ENCODE assay signal across 12 cellular contexts in the genomic region with DNA sequence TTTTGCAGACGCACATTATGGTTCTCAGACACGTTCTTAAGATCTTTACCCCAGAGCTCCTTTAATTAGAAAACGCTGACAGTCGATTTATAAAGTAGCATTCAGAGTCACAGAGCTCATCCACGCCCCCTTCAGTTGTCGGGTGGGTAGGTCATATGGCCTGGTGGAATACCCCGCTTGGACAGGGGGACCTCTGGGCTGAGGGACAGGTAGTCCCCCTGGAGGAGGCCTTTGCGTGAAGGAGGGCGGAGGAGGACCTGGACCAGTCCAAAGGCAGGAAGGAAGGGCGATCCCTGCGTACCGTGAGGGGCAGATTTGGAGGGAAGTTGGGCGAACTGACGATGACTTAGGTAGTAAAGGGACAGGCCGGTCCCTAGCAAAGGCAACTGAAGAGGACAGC. TPM values are rescaled to one million over a fixed set of nuclear protein-coding genes. Genes with fewer than 3 reads are reported as not detected.
DNase-seq lines count a peak whose midpoint lies in the region; ATAC-seq and TF ChIP-seq lines count a peak whose summit lies in the region.
"Had no signal": no experiment of that assay in that cellular context is flagged by ENCODE, and none has a peak within 500 bp of the region (broad histone marks: within the 10 kb centered on the region; RNA-seq: fewer than 3 reads in every experiment).

No MANE protein-coding gene starts in this region.

- no peak overlapping the region for H3K4me3 ChIP-seq in CD4-positive, CD25-positive, alpha-beta regulatory T cell (ENCODE audit: low read depth, low read length)
- H3K4me3 ChIP-seq in naive thymus-derived CD4-positive, alpha-beta T cell (ENCODE audit: low read length): no peak overlapping the region

- H3K27ac ChIP-seq in CD4-positive, CD25-positive, alpha-beta regulatory T cell (ENCODE audit: insufficient read depth, low read length, poor library complexity, severe bottlenecking): no peak overlapping the region
- H3K27ac ChIP-seq in RWPE1 (peak overlapping the region; percentile 92), epithelial cell of prostate (peak overlapping the region; percentile 62)
- no peak overlapping the region for H3K27ac ChIP-seq in naive thymus-derived CD4-positive, alpha-beta T cell (ENCODE audit: low read depth, low read length)

- H3K4me3 Mint-ChIP-seq in CD4-positive, CD25-positive, alpha-beta regulatory T cell: peak overlapping the region in 1 of 4 donors; percentile 75
- H3K4me3 Mint-ChIP-seq in naive thymus-derived CD4-positive, alpha-beta T cell: peak overlapping the region in 3 of 10 donors; percentile 26 to 69 (median 27)
- H3K4me3 Mint-ChIP-seq: activated CD4-positive, alpha-beta T cell treated with anti-CD3 and anti-CD28 coated beads, Interleukin-2, amount 10 ng/mL, durations not matched to agents 24 days and 14 days had no signal

- intact Hi-C loops in naive thymus-derived CD4-positive, alpha-beta T cell (cut with micrococcal nuclease): loop anchor here in 1 of 2 donors (1.0 kb wide), 1 partner anchor 21 kb away; no protein-coding TSS in a partner anchor

- TF ChIP-seq CTCF in RWPE1 (conservative IDR thresholded peaks at IDR 0.05; ENCODE audit: low read depth): no peak

- peaks cover 5% of the 10 kb centered on the region for H3K27me3 Mint-ChIP-seq in CD4-positive, CD25-positive, alpha-beta regulatory T cell
- H3K27me3 Mint-ChIP-seq in naive thymus-derived CD4-positive, alpha-beta T cell: peaks cover 0 to 4% (median 0%) of the 10 kb centered on the region in 5 donors
- H3K27me3 Mint-ChIP-seq: activated CD4-positive, alpha-beta T cell treated with anti-CD3 and anti-CD28 coated beads, Interleukin-2, amount 10 ng/mL, durations not matched to agents 24 days and 14 days had no signal

- DNase-seq in CD4-positive, CD25-positive, alpha-beta regulatory T cell: no peak
- DNase-seq in RWPE1 (ENCODE audit: low spot score) (no peak), epithelial cell of prostate (ENCODE audit: low read depth, low spot score) (no peak)
- no peak for DNase-seq in naive thymus-derived CD4-positive, alpha-beta T cell
- DNase-seq: activated CD4-positive, alpha-beta T cell treated with anti-CD3 and anti-CD28 coated beads, Interleukin-2, amount 10 ng/mL, durations not matched to agents 24 days and 14 days; activated effector memory CD4-positive, alpha-beta T cell treated with Interleukin-2 at 50 U/mL for 16 hours; NCI-H2081 had no signal

- H3K9me3 ChIP-seq in CD4-positive, CD25-positive, alpha-beta regulatory T cell (ENCODE audit: control insufficient read depth in 2 of 2, low read length in 2 of 2): no peaks in the 10 kb centered on the region
- no peaks in the 10 kb centered on the region for H3K9me3 ChIP-seq in naive thymus-derived CD4-positive, alpha-beta T cell (ENCODE audit: control insufficient read depth in 2 of 3, low read length in 3 of 3)

- H3K4me1 Mint-ChIP-seq in CD4-positive, CD25-positive, alpha-beta regulatory T cell: peaks cover 0 to 24% (median 14%) of the 10 kb centered on the region in 4 donors
- H3K4me1 Mint-ChIP-seq in naive thymus-derived CD4-positive, alpha-beta T cell: peaks cover 17 to 30% (median 18%) of the 10 kb centered on the region in 7 donors

- H3K36me3 ChIP-seq in CD4-positive, CD25-positive, alpha-beta regulatory T cell (ENCODE audit: control insufficient read depth, insufficient read depth, low read length): peaks cover 15% of the 10 kb centered on the region
- H3K36me3 ChIP-seq in naive thymus-derived CD4-positive, alpha-beta T cell (ENCODE audit: control insufficient read depth in 2 of 3, insufficient read depth in 3 of 3, low read length in 3 of 3): peaks cover 5 to 35% (median 17%) of the 10 kb centered on the region in 3 experiments

- H3K4me1 ChIP-seq in CD4-positive, CD25-positive, alpha-beta regulatory T cell (ENCODE audit: control insufficient read depth, insufficient read depth, low read length, poor library complexity, severe bottlenecking): peaks cover 11% of the 10 kb centered on the region
- peaks cover 0 to 9% of the 10 kb centered on the region in 2 donors for H3K4me1 ChIP-seq in naive thymus-derived CD4-positive, alpha-beta T cell (ENCODE audit: control insufficient read depth in 2 of 2, insufficient read depth in 2 of 2, low read length in 2 of 2)

- POLR2A ChIA-PET in RWPE1 (lab: Yijun Ruan, JAX; ENCODE audit: low non-redundant PET): no interaction called here
- POLR2A ChIA-PET in naive thymus-derived CD4-positive, alpha-beta T cell (lab: Charles Lee): interaction anchor here (1.0 kb wide), 1 partner anchor 8 kb away, joined by 3 read pairs; no protein-coding TSS in a partner anchor

- no peaks in the 10 kb centered on the region for H3K27me3 ChIP-seq in CD4-positive, CD25-positive, alpha-beta regulatory T cell (ENCODE audit: control insufficient read depth, insufficient read depth, low read length)
- H3K27me3 ChIP-seq in naive thymus-derived CD4-positive, alpha-beta T cell (ENCODE audit: control insufficient read depth in 2 of 2, insufficient read depth in 2 of 2, low read length in 2 of 2): no peaks in the 10 kb centered on the region

- H3K36me3 Mint-ChIP-seq in CD4-positive, CD25-positive, alpha-beta regulatory T cell: peaks cover 12% of the 10 kb centered on the region
- H3K36me3 Mint-ChIP-seq in naive thymus-derived CD4-positive, alpha-beta T cell: peaks cover 0 to 23% (median 7%) of the 10 kb centered on the region in 5 donors

- H3K9me3 Mint-ChIP-seq in CD4-positive, CD25-positive, alpha-beta regulatory T cell: peaks cover 0 to 6% (median 0%) of the 10 kb centered on the region in 7 donors
- peaks cover 0 to 5% (median 0%) of the 10 kb centered on the region in 11 donors for H3K9me3 Mint-ChIP-seq in naive thymus-derived CD4-positive, alpha-beta T cell
- H3K9me3 Mint-ChIP-seq: activated CD4-positive, alpha-beta T cell treated with anti-CD3 and anti-CD28 coated beads, Interleukin-2, amount 10 ng/mL, durations not matched to agents 24 days and 14 days had no signal

- H3K27ac Mint-ChIP-seq in CD4-positive, CD25-positive, alpha-beta regulatory T cell: peak overlapping the region in 2 of 3 donors; percentile 35 to 49
- peak overlapping the region in 6 of 9 donors; percentile 50 to 82 (median 57) for H3K27ac Mint-ChIP-seq in naive thymus-derived CD4-positive, alpha-beta T cell
- H3K27ac Mint-ChIP-seq: activated CD4-positive, alpha-beta T cell treated with anti-CD3 and anti-CD28 coated beads, Interleukin-2, amount 10 ng/mL, durations not matched to agents 24 days and 14 days had no signal

- CTCF ChIA-PET in RWPE1 (lab: Yijun Ruan, JAX): interaction anchor here (0.6 kb wide), 1 partner anchor 285 kb away, joined by 6 read pairs; no protein-coding TSS in a partner anchor
- CTCF ChIA-PET in naive thymus-derived CD4-positive, alpha-beta T cell (lab: Charles Lee): no interaction called here

- ATAC-seq in CD4-positive, CD25-positive, alpha-beta regulatory T cell (ENCODE audit: low read depth in 2 of 2): no peak
- no peak for ATAC-seq in naive thymus-derived CD4-positive, alpha-beta T cell
- ATAC-seq in HG02642 (IDR thresholded peaks at IDR 0.05; ENCODE audit: poor library complexity, unreplicated experiment): no peak
- no peak for ATAC-seq in HG03354 (IDR thresholded peaks at IDR 0.05; ENCODE audit: poor library complexity, severe bottlenecking, unreplicated experiment)
- ATAC-seq in HG03095 (IDR thresholded peaks at IDR 0.05; ENCODE audit: unreplicated experiment): no peak
- ATAC-seq in HG02973 (IDR thresholded peaks at IDR 0.05; ENCODE audit: unreplicated experiment): no peak

RNA-seq across cellular contexts. Expression of a gene that starts 20.5 kb away (rescaled TPM):
- 115 TPM for total RNA-seq in CD4-positive, CD25-positive, alpha-beta regulatory T cell
- 10 to 100 TPM; 40.3 to 53.2 (median 50.4) TPM for polyA plus RNA-seq in CD4-positive, CD25-positive, alpha-beta regulatory T cell
- total RNA-seq in naive thymus-derived CD4-positive, alpha-beta T cell: 100 to 1,000 TPM in 2 of 5 experiments, 10 to 100 TPM in 3; 71.3 to 206 (median 82.6) TPM
- 10 to 100 TPM; 27.0 to 39.7 TPM for polyA plus RNA-seq in naive thymus-derived CD4-positive, alpha-beta T cell

RNA-seq across cellular contexts. Expression of a gene that starts 29.5 kb away (rescaled TPM):
- total RNA-seq in CD4-positive, CD25-positive, alpha-beta regulatory T cell: 2.3 TPM
- polyA plus RNA-seq in CD4-positive, CD25-positive, alpha-beta regulatory T cell: 1 to 10 TPM; 2.5 to 6.7 (median 3.7) TPM
- total RNA-seq in naive thymus-derived CD4-positive, alpha-beta T cell: 1 to 10 TPM; 1.3 to 8.5 (median 7.8) TPM
- polyA plus RNA-seq in naive thymus-derived CD4-positive, alpha-beta T cell: 1 to 10 TPM; 2.8 to 4.0 TPM
- total RNA-seq: cerebellum had no signal

RNA-seq across cellular contexts. Expression of a gene that starts 30.9 kb away (rescaled TPM):
- total RNA-seq in CD4-positive, CD25-positive, alpha-beta regulatory T cell: 1.5 TPM
- under 1 TPM; 0.09 to 0.88 (median 0.28) TPM for polyA plus RNA-seq in CD4-positive, CD25-positive, alpha-beta regulatory T cell
- 1 to 10 TPM in 4 of 5 experiments, under 1 TPM in 1; 0.86 to 3.1 (median 2.4) TPM for total RNA-seq in naive thymus-derived CD4-positive, alpha-beta T cell
- polyA plus RNA-seq in naive thymus-derived CD4-positive, alpha-beta T cell: under 1 TPM; 0.30 to 0.37 TPM

RNA-seq across cellular contexts. Expression of a gene that starts 56.9 kb away (rescaled TPM):
- total RNA-seq in CD4-positive, CD25-positive, alpha-beta regulatory T cell: 7.3 TPM
- 1 to 10 TPM; 4.7 to 8.2 (median 5.9) TPM for polyA plus RNA-seq in CD4-positive, CD25-positive, alpha-beta regulatory T cell
- total RNA-seq in naive thymus-derived CD4-positive, alpha-beta T cell: 10 to 100 TPM in 1 of 5 experiments, 1 to 10 TPM in 4; 7.8 to 14.3 (median 9.0) TPM
- 10 to 100 TPM in 1 of 2 donors, 1 to 10 TPM in 1; 9.2 to 26.1 TPM for polyA plus RNA-seq in naive thymus-derived CD4-positive, alpha-beta T cell

RNA-seq across cellular contexts. Expression of a gene that starts 59.9 kb away (rescaled TPM):
- 731 TPM for total RNA-seq in CD4-positive, CD25-positive, alpha-beta regulatory T cell
- polyA plus RNA-seq in CD4-positive, CD25-positive, alpha-beta regulatory T cell: 10 to 100 TPM in 2 of 4 donors, 1 to 10 TPM in 2; 5.2 to 12.7 (median 9.6) TPM
- 1,000 to 10,000 TPM in 1 of 5 experiments, 100 to 1,000 TPM in 1, 10 to 100 TPM in 2, 1 to 10 TPM in 1; 2.1 to 1,925 (median 22.8) TPM for total RNA-seq in naive thymus-derived CD4-positive, alpha-beta T cell
- 1 to 10 TPM; 3.0 to 5.3 TPM for polyA plus RNA-seq in naive thymus-derived CD4-positive, alpha-beta T cell

Comparison
In these comparisons a context has a peak if more than half of its experiments do, and no peak if none do; other contexts are left out.
1. H3K27ac ChIP-seq: peak in RWPE1 (single experiment) and epithelial cell of prostate (single experiment); none in CD4-positive, CD25-positive, alpha-beta regulatory T cell (single experiment) and naive thymus-derived CD4-positive, alpha-beta T cell (single experiment).